In genomic region chr4:79148369-79148768, GRCh38 we compare ENCODE assay signal across 22 cellular contexts.
"Had no signal": no experiment of that assay in that cellular context is flagged by ENCODE, and none has a peak within 500 bp of the region (broad histone marks: within the 10 kb centered on the region; RNA-seq: fewer than 3 reads in every experiment).

No MANE protein-coding gene starts in this region.

- H3K27ac ChIP-seq: coronary artery, epithelial cell of prostate, esophagus squamous epithelium, gastrocnemius medialis, heart right ventricle, left lung, lower lobe of right lung had no signal

- H3K4me3 ChIP-seq: coronary artery, esophagus squamous epithelium, gastrocnemius medialis, heart right ventricle, left lung, lower lobe of right lung, mucosa of descending colon had no signal

- DNase-seq: effector CD8-positive, alpha-beta T cell; effector memory CD8-positive, alpha-beta T cell; endodermal cell; erythroblast; esophagus squamous epithelium; foreskin fibroblast; foreskin melanocyte; gastrocnemius medialis; glutamatergic neuron; head of caudate nucleus; heart right ventricle; hippocampal formation; left cardiac atrium; left lung; left ventricle myocardium superior; lower lobe of right lung; mesenchymal stem cell; mucosa of descending colon; naive B cell; naive thymus-derived CD8-positive, alpha-beta T cell had no signal

- H3K27me3 ChIP-seq: esophagus squamous epithelium, gastrocnemius medialis, heart right ventricle, left lung had no signal

- H3K36me3 ChIP-seq: esophagus squamous epithelium, gastrocnemius medialis, heart right ventricle, left lung, lower lobe of right lung had no signal
